ENCODE assay signal across 16 cellular contexts in genomic region chr1:234730110-234730509, GRCh38.
DNase-seq lines count a peak whose midpoint lies in the region; TF ChIP-seq lines count a peak whose summit lies in the region.
"Had no signal": no experiment of that assay in that cellular context is flagged by ENCODE, and none has a peak within 500 bp of the region (broad histone marks: within the 10 kb centered on the region; RNA-seq: fewer than 3 reads in every experiment).

No MANE protein-coding gene starts in this region.

- TF ChIP-seq POLR2A in NB4 (IDR thresholded peaks at IDR 0.05; ENCODE audit: extremely low read depth, insufficient read length): no peak

- no peak overlapping the region for H3K9ac ChIP-seq in colonic mucosa (ENCODE audit: low read depth in 2 of 2, low read length in 2 of 2)

- no peak overlapping the region for H3K27ac ChIP-seq in colonic mucosa
- H3K27ac ChIP-seq: gastrocnemius medialis, upper lobe of left lung had no signal

- peaks cover 10% of the 10 kb centered on the region for H3K36me3 Mint-ChIP-seq in T-helper 2 cell treated with Interferon-gamma antibody and Interleukin-4, amounts not matched to agents 5 μg/mL and 100 μg/mL, for 36 hours (ENCODE audit: low read depth)
- peaks cover 5% of the 10 kb centered on the region for H3K36me3 Mint-ChIP-seq in activated T-helper 1 cell treated with anti-CD3 and anti-CD28 coated beads, Interleukin-12 subunit alpha, Interleukin-12 subunit beta, Interleukin-2, Interleukin-4 antibody, amounts not matched to agents 30 ng/mL and 10 ng/mL and 1 ng/mL, durations not matched to agents 14 hours and 24 hours and 36 hours (ENCODE audit: low read depth)
- no peaks in the 10 kb centered on the region for H3K36me3 Mint-ChIP-seq in nephron (ENCODE audit: low read depth)
- H3K36me3 Mint-ChIP-seq: naive B cell had no signal

- no peaks in the 10 kb centered on the region for H3K36me3 ChIP-seq in colonic mucosa
- H3K36me3 ChIP-seq: gastrocnemius medialis, upper lobe of left lung had no signal

- TF ChIP-seq CTCF in NB4 (IDR thresholded peaks at IDR 0.05; ENCODE audit: low read depth, low read length) (no peak), nephron (IDR thresholded peaks at IDR 0.05; ENCODE audit: unreplicated experiment in 3 of 3) (no peak), colonic mucosa (IDR thresholded peaks at IDR 0.05) (no peak)

- DNase-seq in T-helper 2 cell treated with Interferon-gamma antibody and Interleukin-4, amounts not matched to agents 5 μg/mL and 100 μg/mL, for 36 hours (ENCODE audit: low spot score): no peak
- DNase-seq in T-helper 2 cell (no peak), NB4 (ENCODE audit: low read depth) (peak; percentile 54), NCI-H128 (lab: John Stamatoyannopoulos, UW; ENCODE audit: unreplicated experiment) (no peak), head of caudate nucleus (no peak), colonic mucosa (no peak)
- DNase-seq in activated T-helper 1 cell treated with anti-CD3 and anti-CD28 coated beads, Interleukin-12 subunit alpha, Interleukin-12 subunit beta, Interleukin-2, Interleukin-4 antibody, amounts not matched to agents 30 ng/mL and 10 ng/mL and 1 ng/mL, durations not matched to agents 14 hours and 24 hours and 36 hours (ENCODE audit: low spot score): no peak
- DNase-seq: DMS 273 treated with DMSO at 0.1 percent for 48 hours, gastrocnemius medialis, MM.1S, NCI-H446 treated with DMSO at 0.1 percent for 48 hours, SHP77, upper lobe of left lung had no signal

- H3K27ac Mint-ChIP-seq in T-helper 2 cell treated with Interferon-gamma antibody and Interleukin-4, amounts not matched to agents 5 μg/mL and 100 μg/mL, for 36 hours: peak overlapping the region; percentile 88
- peak overlapping the region; percentile 97 for H3K27ac Mint-ChIP-seq in activated T-helper 1 cell treated with anti-CD3 and anti-CD28 coated beads, Interleukin-12 subunit alpha, Interleukin-12 subunit beta, Interleukin-2, Interleukin-4 antibody, amounts not matched to agents 30 ng/mL and 10 ng/mL and 1 ng/mL, durations not matched to agents 14 hours and 24 hours and 36 hours
- H3K27ac Mint-ChIP-seq in nephron: peak overlapping the region; percentile 91 to 100 (median 99)
- H3K27ac Mint-ChIP-seq: GM23338 had no signal

- H3K4me1 ChIP-seq in colonic mucosa: peaks cover 19% of the 10 kb centered on the region

- H3K27me3 Mint-ChIP-seq in T-helper 2 cell treated with Interferon-gamma antibody and Interleukin-4, amounts not matched to agents 5 μg/mL and 100 μg/mL, for 36 hours (ENCODE audit: low read depth): no peaks in the 10 kb centered on the region
- no peaks in the 10 kb centered on the region for H3K27me3 Mint-ChIP-seq in activated T-helper 1 cell treated with anti-CD3 and anti-CD28 coated beads, Interleukin-12 subunit alpha, Interleukin-12 subunit beta, Interleukin-2, Interleukin-4 antibody, amounts not matched to agents 30 ng/mL and 10 ng/mL and 1 ng/mL, durations not matched to agents 14 hours and 24 hours and 36 hours (ENCODE audit: insufficient read depth)
- H3K27me3 Mint-ChIP-seq in nephron (ENCODE audit: low read depth): peaks cover 15% of the 10 kb centered on the region
- H3K27me3 Mint-ChIP-seq: naive B cell had no signal

- no peaks in the 10 kb centered on the region for H3K9me3 ChIP-seq in colonic mucosa
- H3K9me3 ChIP-seq: gastrocnemius medialis, upper lobe of left lung had no signal

- peaks cover 67% of the 10 kb centered on the region for H3K4me1 Mint-ChIP-seq in T-helper 2 cell treated with Interferon-gamma antibody and Interleukin-4, amounts not matched to agents 5 μg/mL and 100 μg/mL, for 36 hours (ENCODE audit: low read depth)
- H3K4me1 Mint-ChIP-seq in activated T-helper 1 cell treated with anti-CD3 and anti-CD28 coated beads, Interleukin-12 subunit alpha, Interleukin-12 subunit beta, Interleukin-2, Interleukin-4 antibody, amounts not matched to agents 30 ng/mL and 10 ng/mL and 1 ng/mL, durations not matched to agents 14 hours and 24 hours and 36 hours (ENCODE audit: low read depth): peaks cover 81% of the 10 kb centered on the region
- peaks cover 73% of the 10 kb centered on the region for H3K4me1 Mint-ChIP-seq in nephron

- H3K4me3 ChIP-seq in NB4 (ENCODE audit: low read depth, low read length): no peak overlapping the region
- H3K4me3 ChIP-seq in colonic mucosa: no peak overlapping the region
- H3K4me3 ChIP-seq: gastrocnemius medialis, GM23338, upper lobe of left lung had no signal

- H3K4me3 Mint-ChIP-seq in T-helper 2 cell treated with Interferon-gamma antibody and Interleukin-4, amounts not matched to agents 5 μg/mL and 100 μg/mL, for 36 hours: no peak overlapping the region
- peak overlapping the region; percentile 4 for H3K4me3 Mint-ChIP-seq in activated T-helper 1 cell treated with anti-CD3 and anti-CD28 coated beads, Interleukin-12 subunit alpha, Interleukin-12 subunit beta, Interleukin-2, Interleukin-4 antibody, amounts not matched to agents 30 ng/mL and 10 ng/mL and 1 ng/mL, durations not matched to agents 14 hours and 24 hours and 36 hours
- H3K4me3 Mint-ChIP-seq in nephron: no peak overlapping the region
- H3K4me3 Mint-ChIP-seq: GM23338 had no signal

- intact Hi-C loops in activated T-helper 1 cell treated with anti-CD3 and anti-CD28 coated beads, Interleukin-12 subunit alpha, Interleukin-12 subunit beta, Interleukin-2, Interleukin-4 antibody, amounts not matched to agents 30 ng/mL and 10 ng/mL and 1 ng/mL, durations not matched to agents 14 hours and 24 hours and 36 hours (cut with micrococcal nuclease): loop anchor here (2.0 kb wide), 2 partner anchors 129 to 251 kb away; no protein-coding TSS in a partner anchor
- intact Hi-C loops in head of caudate nucleus (cut with DNase I) (no loop called here), colonic mucosa (cut with DNase I) (no loop called here)

- no peaks in the 10 kb centered on the region for H3K9me3 Mint-ChIP-seq in T-helper 2 cell treated with Interferon-gamma antibody and Interleukin-4, amounts not matched to agents 5 μg/mL and 100 μg/mL, for 36 hours
- H3K9me3 Mint-ChIP-seq in activated T-helper 1 cell treated with anti-CD3 and anti-CD28 coated beads, Interleukin-12 subunit alpha, Interleukin-12 subunit beta, Interleukin-2, Interleukin-4 antibody, amounts not matched to agents 30 ng/mL and 10 ng/mL and 1 ng/mL, durations not matched to agents 14 hours and 24 hours and 36 hours: no peaks in the 10 kb centered on the region
- H3K9me3 Mint-ChIP-seq in nephron: no peaks in the 10 kb centered on the region
- H3K9me3 Mint-ChIP-seq: GM23338, naive B cell had no signal

- no peaks in the 10 kb centered on the region for H3K27me3 ChIP-seq in colonic mucosa
- H3K27me3 ChIP-seq: gastrocnemius medialis, upper lobe of left lung had no signal
